ENCODE assay signal across 27 cellular contexts in genomic region chr9:137970686-137971476, GRCh38.
A peak's percentile ranks its signal among the peaks of the same experiment; 100 is the strongest.
DNase-seq lines count a peak whose midpoint lies in the region; ATAC-seq, FAIRE-seq and TF ChIP-seq lines count a peak whose summit lies in the region.
"Had no signal": no experiment of that assay in that cellular context is flagged by ENCODE, and none has a peak within 500 bp of the region (broad histone marks: within the 10 kb centered on the region; RNA-seq: fewer than 3 reads in every experiment).

No MANE protein-coding gene starts in this region.

- intact Hi-C loops in K562 (cut with micrococcal nuclease) = no loop called here

- peaks cover 0 to 3% of the 10 kb centered on the region in 2 experiments; a peak in 1 of 5 replicates for H3K4me1 ChIP-seq in K562 (replicated peaks in 1 of 2; ENCODE audit: control insufficient read depth in 2 of 2, insufficient read depth in 2 of 2, low read length in 2 of 2)
- H3K4me1 ChIP-seq: uterus had no signal

- TF ChIP-seq POLR2A in K562 (conservative IDR thresholded peaks at IDR 0.05) = no peak

- H4K20me1 ChIP-seq in K562 (replicated peaks; ENCODE audit: control insufficient read depth, insufficient read depth, low read length) = no peaks in the 10 kb centered on the region

- H3K9me3 ChIP-seq in K562 (replicated peaks; ENCODE audit: control insufficient read depth, insufficient read depth, low read depth, low read length) = no peaks in the 10 kb centered on the region
- H3K9me3 ChIP-seq: MG63, uterus had no signal

- no peak for TF ChIP-seq EP300 in K562 (IDR thresholded peaks at IDR 0.05; ENCODE audit: low read length)

- TF ChIP-seq CTCF in K562 (IDR thresholded peaks at IDR 0.05 in 2 of 3, conservative IDR thresholded peaks at IDR 0.05 in 1 of 3; ENCODE audit: insufficient read depth in 2 of 3, low read depth in 1 of 3, low read length in 3 of 3) (no peak), neural crest cell (conservative IDR thresholded peaks at IDR 0.05) (no peak), type B pancreatic cell (conservative IDR thresholded peaks at IDR 0.05) (no peak)

- ATAC-seq in K562 (no peak), GM21723 (IDR thresholded peaks at IDR 0.05; ENCODE audit: unreplicated experiment) (no peak), HG03439 (IDR thresholded peaks at IDR 0.05; ENCODE audit: unreplicated experiment) (no peak)
- ATAC-seq: right cardiac atrium had no signal

- H3K27ac Mint-ChIP-seq in activated naive CD4-positive, alpha-beta T cell treated with anti-CD3 and anti-CD28 coated beads, Interleukin-2, amount 10 ng/mL, durations not matched to agents 7 days and 5 days = no peak overlapping the region
- H3K27ac Mint-ChIP-seq in neural crest cell (ENCODE audit: unreplicated experiment) (peak overlapping the region; percentile 10), type B pancreatic cell (no peak overlapping the region)
- H3K27ac Mint-ChIP-seq: activated T-helper 2 cell treated with anti-CD3 and anti-CD28 coated beads, Interferon-gamma antibody, Interleukin-2, Interleukin-4, amounts not matched to agents 10 μg/mL and 5 μg/mL and 100 μg/mL, durations not matched to agents 14 hours and 24 hours and 36 hours had no signal

- POLR2A ChIA-PET in K562 (lab: Yijun Ruan, JAX) = interaction anchor here (1.0 kb wide), 1 partner anchor 131 kb away, joined by 4 read pairs; no protein-coding TSS in a partner anchor

- no peak overlapping the region for H3K4me3 ChIP-seq in K562
- H3K4me3 ChIP-seq: MG63, uterus had no signal

- no peak for TF ChIP-seq RAD21 in K562 (CRISPR knock-in tag; conservative IDR thresholded peaks at IDR 0.05 in 1 of 2, IDR thresholded peaks at IDR 0.05 in 1 of 2)

- H3K9me3 Mint-ChIP-seq in activated naive CD4-positive, alpha-beta T cell treated with anti-CD3 and anti-CD28 coated beads, Interleukin-2, amount 10 ng/mL, durations not matched to agents 7 days and 5 days = no peaks in the 10 kb centered on the region
- H3K9me3 Mint-ChIP-seq in neural crest cell (no peaks in the 10 kb centered on the region), type B pancreatic cell (no peaks in the 10 kb centered on the region)
- H3K9me3 Mint-ChIP-seq: activated T-helper 2 cell treated with anti-CD3 and anti-CD28 coated beads, Interferon-gamma antibody, Interleukin-2, Interleukin-4, amounts not matched to agents 10 μg/mL and 5 μg/mL and 100 μg/mL, durations not matched to agents 14 hours and 24 hours and 36 hours had no signal

- no peak overlapping the region for H2AFZ ChIP-seq in K562 (ENCODE audit: low read depth, low read length)

- CTCF ChIA-PET in activated naive CD4-positive, alpha-beta T cell treated with anti-CD3 and anti-CD28 coated beads, Interleukin-2, amount 10 ng/mL, durations not matched to agents 7 days and 5 days (lab: Charles Lee) = no interaction called here
- CTCF ChIA-PET in K562 (lab: Yijun Ruan, JAX; ENCODE audit: low intra/inter-chr PET ratio) = no interaction called here

- no peak for FAIRE-seq in K562 (lab: Jason Lieb, UNC)
- FAIRE-seq: colon, D721Med, H1, keratinocyte had no signal

- 2% methylated on average over 18 of the region's 18 CpGs for WGBS in K562 (ENCODE audit: insufficient coverage, low coverage, missing lambda C conversion rate)

- H3K9ac ChIP-seq in K562 (ENCODE audit: insufficient read depth in 1 of 2, low read depth in 2 of 2, low read length in 2 of 2) = no peak overlapping the region

- in situ Hi-C loops in K562 (cut with MboI) = no loop called here

- H3K36me3 ChIP-seq in K562 (ENCODE audit: control insufficient read depth, insufficient read depth, low read length) = no peaks in the 10 kb centered on the region
- H3K36me3 ChIP-seq: brain microvascular endothelial cell, MG63, uterus had no signal

- no peaks in the 10 kb centered on the region for H3K4me1 Mint-ChIP-seq in activated naive CD4-positive, alpha-beta T cell treated with anti-CD3 and anti-CD28 coated beads, Interleukin-2, amount 10 ng/mL, durations not matched to agents 7 days and 5 days
- H3K4me1 Mint-ChIP-seq in neural crest cell = peaks cover 31% of the 10 kb centered on the region
- peaks cover 8% of the 10 kb centered on the region for H3K4me1 Mint-ChIP-seq in type B pancreatic cell (ENCODE audit: unreplicated experiment)

- H3K27ac ChIP-seq in K562 (ENCODE audit: extremely low read depth, low read depth, low read length) = no peak overlapping the region
- H3K27ac ChIP-seq: brain microvascular endothelial cell, C4-2B, uterus had no signal

- H3K27me3 Mint-ChIP-seq in activated naive CD4-positive, alpha-beta T cell treated with anti-CD3 and anti-CD28 coated beads, Interleukin-2, amount 10 ng/mL, durations not matched to agents 7 days and 5 days = peaks cover 4% of the 10 kb centered on the region
- H3K27me3 Mint-ChIP-seq in neural crest cell (ENCODE audit: low read depth) (no peaks in the 10 kb centered on the region), type B pancreatic cell (no peaks in the 10 kb centered on the region)

- no TSS peak for BruUV-seq in K562 (replicated peaks; lab: Mats Ljungman, UMichigan)

- no peaks in the 10 kb centered on the region for H3K9me1 ChIP-seq in K562 (ENCODE audit: control insufficient read depth, insufficient read depth, low read length)

- peak; percentile 17 for DNase-seq in activated naive CD4-positive, alpha-beta T cell treated with anti-CD3 and anti-CD28 coated beads, Interleukin-2, amount 10 ng/mL, durations not matched to agents 7 days and 5 days
- no peak for DNase-seq in activated naive CD4-positive, alpha-beta T cell (lab: John Stamatoyannopoulos, UW)
- DNase-seq in K562 (ENCODE audit: extremely low read depth in 1 of 4, low spot score in 3 of 4) = no peak
- DNase-seq in neural crest cell (ENCODE audit: low read depth, low spot score) = no peak
- peak; percentile 62 for DNase-seq in type B pancreatic cell (ENCODE audit: extremely low spot score, unreplicated experiment)
- no peak for DNase-seq in NCI-H774 (lab: John Stamatoyannopoulos, UW)
- DNase-seq: activated CD4-positive, alpha-beta T cell treated with anti-CD3 and anti-CD28 coated beads for 48 hours; brain microvascular endothelial cell; MG63; NCI-H1436; NCI-H2171 treated with DMSO at 0.1 percent for 48 hours; NCI-H526 treated with DMSO at 0.1 percent for 48 hours; occipital lobe; OCI-M1; SIG-M5; stimulated activated CD8-positive, alpha-beta memory T cell treated with anti-CD3 and anti-CD28 coated beads, Interleukin-4, amount 100 ng/mL, for 48 hours; T-helper 1 cell had no signal

- no peak overlapping the region for H3K4me2 ChIP-seq in K562 (ENCODE audit: insufficient read depth, low read length)

- H3K79me2 ChIP-seq in K562 (ENCODE audit: control insufficient read depth, insufficient read depth, low read length) = no peaks in the 10 kb centered on the region

- H3K4me3 Mint-ChIP-seq in activated naive CD4-positive, alpha-beta T cell treated with anti-CD3 and anti-CD28 coated beads, Interleukin-2, amount 10 ng/mL, durations not matched to agents 7 days and 5 days = no peak overlapping the region
- H3K4me3 Mint-ChIP-seq in neural crest cell = no peak overlapping the region
- H3K4me3 Mint-ChIP-seq in type B pancreatic cell = no peak overlapping the region

- H3K27me3 ChIP-seq in K562 (ENCODE audit: control insufficient read depth in 2 of 2, insufficient read depth in 2 of 2, low read length in 2 of 2) = peaks cover 3 to 47% of the 10 kb centered on the region in 2 experiments; a peak in 4 of 5 replicates
- H3K27me3 ChIP-seq: brain microvascular endothelial cell, MG63, uterus had no signal

- no peaks in the 10 kb centered on the region for H3K36me3 Mint-ChIP-seq in activated naive CD4-positive, alpha-beta T cell treated with anti-CD3 and anti-CD28 coated beads, Interleukin-2, amount 10 ng/mL, durations not matched to agents 7 days and 5 days
- no peaks in the 10 kb centered on the region for H3K36me3 Mint-ChIP-seq in neural crest cell (ENCODE audit: low read depth)
- no peaks in the 10 kb centered on the region for H3K36me3 Mint-ChIP-seq in type B pancreatic cell

TF ChIP-seq in K562, 482 proteins besides CTCF, POLR2A, EP300 and RAD21:
- 0 out of 2 replicates have a peak, but pooled peaks have one; percentile 23 for TF ChIP-seq ESRRA (IDR thresholded peaks at IDR 0.05; ENCODE audit: borderline replicate concordance, low read depth)
- TF ChIP-seq DMBX1 (CRISPR knock-in tag; IDR thresholded peaks at IDR 0.05; ENCODE audit: borderline replicate concordance) = no peak

Comparison
In these comparisons a context has a peak if more than half of its experiments do, and no peak if none do; other contexts are left out.
1. DNase-seq: peak in activated naive CD4-positive, alpha-beta T cell treated with anti-CD3 and anti-CD28 coated beads, Interleukin-2, amount 10 ng/mL, durations not matched to agents 7 days and 5 days (single experiment) and type B pancreatic cell (single experiment); none in activated naive CD4-positive, alpha-beta T cell (0 of 4), K562 (0 of 4), neural crest cell (single experiment) and NCI-H774 (single experiment).